In the genomic region with DNA sequence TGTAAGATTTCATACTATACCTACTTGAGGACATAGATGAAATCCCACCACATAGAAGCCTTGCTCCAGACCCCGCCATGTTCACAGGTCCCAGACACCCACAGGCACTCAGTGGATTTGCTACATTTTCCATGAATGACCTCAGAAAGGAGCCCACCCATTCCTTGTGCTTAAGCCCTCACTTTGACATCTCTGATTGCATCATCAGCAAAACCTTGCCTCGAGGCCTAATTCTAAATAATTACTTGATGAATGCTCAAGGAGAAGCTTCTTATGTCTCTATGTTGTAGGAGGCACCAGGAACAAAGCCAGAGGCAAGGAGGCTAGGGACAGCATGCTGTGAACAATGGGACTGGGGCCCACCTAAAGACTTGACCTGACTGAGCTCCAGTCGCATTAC, we compare ENCODE assay signal across 11 cellular contexts. TPM values are rescaled to one million over a fixed set of nuclear protein-coding genes. Genes with fewer than 3 reads are reported as not detected.
"Had no signal": no experiment of that assay in that cellular context is flagged by ENCODE, and none has a peak within 500 bp of the region (broad histone marks: within the 10 kb centered on the region; RNA-seq: fewer than 3 reads in every experiment).

No MANE protein-coding gene starts in this region.

- ATAC-seq: HCT116 had no signal

- H3K36me3 ChIP-seq: HAP-1 had no signal

- H3K27ac ChIP-seq: GM23248, KMS-11 had no signal

- FAIRE-seq: HTR-8/SVneo had no signal

- H3K4me2 ChIP-seq: KMS-11 had no signal

- H3K9me3 ChIP-seq: HAP-1 had no signal

- H3K9ac ChIP-seq: GM23248, KMS-11 had no signal

- DNase-seq: GM23248, GOT3, H7, HFFc6, KBM-7 had no signal

- H2AFZ ChIP-seq: GM23248 had no signal

- H3K4me3 ChIP-seq: GM23248, HAP-1 had no signal

RNA-seq across cellular contexts. Expression of a gene that starts 58.3 kb away (rescaled TPM):
- total RNA-seq: GM23248, H4, HT-29 had no signal
